Comparison of ENCODE assay signal across 25 cellular contexts in genomic region chr15:59722451-59722850, GRCh38.
"Had no signal": no experiment of that assay in that cellular context is flagged by ENCODE, and none has a peak within 500 bp of the region (broad histone marks: within the 10 kb centered on the region; RNA-seq: fewer than 3 reads in every experiment).

No MANE protein-coding gene starts in this region.

- H3K4me1 Mint-ChIP-seq: memory B cell; stimulated activated effector memory CD8-positive, alpha-beta T cell treated with anti-CD3 and anti-CD28 coated beads, Interleukin-12 subunit alpha, Interleukin-12 subunit beta, amount 100 ng/mL, for 72 hours had no signal

- H3K4me3 Mint-ChIP-seq: memory B cell; naive thymus-derived CD4-positive, alpha-beta T cell; natural killer cell treated with Interleukin-12 subunit alpha and Interleukin-12 subunit beta and Interleukin-15 and Interleukin-18, amount 100 ng/mL, for 72 hours; neural crest cell; stimulated activated effector memory CD8-positive, alpha-beta T cell treated with anti-CD3 and anti-CD28 coated beads, Interleukin-12 subunit alpha, Interleukin-12 subunit beta, amount 100 ng/mL, for 72 hours; stimulated activated naive CD8-positive, alpha-beta T cell treated with anti-CD3 and anti-CD28 coated beads, Interleukin-15, Interleukin-2, amounts not matched to agents 100 ng/mL and 50 ng/mL, for 24 hours had no signal

- DNase-seq: head of caudate nucleus; hippocampal formation; kidney; left colon; left ventricle myocardium inferior; midbrain; mucosa of descending colon; naive thymus-derived CD4-positive, alpha-beta T cell; nucleus accumbens; retina; right cardiac atrium; sigmoid colon; small intestine; spleen; stimulated activated CD4-positive, alpha-beta T cell treated with anti-CD3 and anti-CD28 coated beads, Interleukin-4, amount 100 ng/mL, for 24 hours; stimulated activated naive CD4-positive, alpha-beta T cell; tibial artery; trophoblast cell; upper lobe of right lung had no signal

- H3K36me3 Mint-ChIP-seq: memory B cell; naive thymus-derived CD4-positive, alpha-beta T cell; natural killer cell treated with Interleukin-12 subunit alpha and Interleukin-12 subunit beta and Interleukin-15 and Interleukin-18, amount 100 ng/mL, for 72 hours; stimulated activated effector memory CD8-positive, alpha-beta T cell treated with anti-CD3 and anti-CD28 coated beads, Interleukin-12 subunit alpha, Interleukin-12 subunit beta, amount 100 ng/mL, for 72 hours had no signal

- H3K27ac Mint-ChIP-seq: memory B cell; naive thymus-derived CD4-positive, alpha-beta T cell; natural killer cell treated with Interleukin-12 subunit alpha and Interleukin-12 subunit beta and Interleukin-15 and Interleukin-18, amount 100 ng/mL, for 72 hours; progenitor cell of endocrine pancreas; stimulated activated effector memory CD8-positive, alpha-beta T cell treated with anti-CD3 and anti-CD28 coated beads, Interleukin-12 subunit alpha, Interleukin-12 subunit beta, amount 100 ng/mL, for 72 hours; stimulated activated naive CD8-positive, alpha-beta T cell treated with anti-CD3 and anti-CD28 coated beads, Interleukin-15, Interleukin-2, amounts not matched to agents 100 ng/mL and 50 ng/mL, for 24 hours had no signal

- H3K27me3 Mint-ChIP-seq: stimulated activated naive CD8-positive, alpha-beta T cell treated with anti-CD3 and anti-CD28 coated beads, Interleukin-15, Interleukin-2, amounts not matched to agents 100 ng/mL and 50 ng/mL, for 24 hours had no signal

- ATAC-seq: left colon; mucosa of descending colon; naive thymus-derived CD4-positive, alpha-beta T cell; natural killer cell treated with Interleukin-12 subunit alpha and Interleukin-12 subunit beta and Interleukin-15 and Interleukin-18, amount 100 ng/mL, for 72 hours; right cardiac atrium; stimulated activated effector memory CD8-positive, alpha-beta T cell treated with anti-CD3 and anti-CD28 coated beads, Interleukin-12 subunit alpha, Interleukin-12 subunit beta, amount 100 ng/mL, for 72 hours; upper lobe of right lung had no signal

- H3K9me3 Mint-ChIP-seq: memory B cell; natural killer cell treated with Interleukin-12 subunit alpha and Interleukin-12 subunit beta and Interleukin-15 and Interleukin-18, amount 100 ng/mL, for 72 hours; neural crest cell; stimulated activated effector memory CD8-positive, alpha-beta T cell treated with anti-CD3 and anti-CD28 coated beads, Interleukin-12 subunit alpha, Interleukin-12 subunit beta, amount 100 ng/mL, for 72 hours; stimulated activated naive CD8-positive, alpha-beta T cell treated with anti-CD3 and anti-CD28 coated beads, Interleukin-15, Interleukin-2, amounts not matched to agents 100 ng/mL and 50 ng/mL, for 24 hours had no signal
